Comparison of ENCODE assay signal across 14 cellular contexts in the genomic region with DNA sequence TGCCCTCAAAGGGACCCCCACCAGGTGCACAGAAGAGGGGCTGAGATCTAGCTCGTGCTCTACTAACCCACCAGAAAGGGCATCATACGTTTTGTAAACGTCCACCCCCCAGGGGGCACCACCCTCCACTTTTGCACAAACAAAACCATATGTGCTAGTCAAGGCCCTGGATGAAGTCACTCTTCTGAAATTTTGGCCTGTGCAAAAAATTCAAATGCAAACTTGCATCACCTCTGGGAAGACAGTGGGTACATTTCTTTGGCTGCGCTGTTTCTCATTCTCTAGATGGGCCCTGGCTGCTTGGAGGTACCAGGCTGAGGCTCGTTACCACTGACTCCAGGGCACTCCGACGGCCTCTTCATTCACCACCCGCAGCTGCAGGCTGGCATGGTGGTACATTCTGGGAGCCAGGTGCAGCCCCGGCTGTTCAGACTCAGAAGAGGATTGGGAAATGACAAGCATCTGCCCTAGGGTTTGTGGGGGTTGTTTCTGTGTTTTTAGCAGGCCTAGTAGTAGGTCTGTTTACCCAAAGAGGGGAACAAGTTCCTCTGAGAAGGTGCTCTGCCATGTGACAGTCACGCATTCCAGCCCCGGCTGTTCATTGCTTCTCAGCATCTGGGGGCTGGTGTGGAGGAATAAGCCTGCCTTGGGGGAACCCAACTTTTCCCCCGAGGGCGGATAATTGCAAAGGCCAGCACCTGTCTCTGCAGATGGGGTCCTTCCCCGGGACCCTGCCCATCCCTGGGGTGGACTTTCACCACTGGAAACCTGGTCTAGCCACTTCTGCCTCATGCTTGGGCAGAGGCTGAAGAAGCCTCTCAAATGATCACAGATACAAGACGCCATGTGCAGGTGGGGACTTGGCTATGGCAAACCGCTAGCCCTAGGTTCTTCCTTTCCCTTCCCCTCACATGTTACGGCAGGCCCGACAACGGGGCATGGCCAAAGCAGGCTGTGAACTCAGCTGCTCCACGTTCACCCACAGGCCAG.
DNase-seq lines count a peak whose midpoint lies in the region; ATAC-seq lines count a peak whose summit lies in the region.
"Had no signal": no experiment of that assay in that cellular context is flagged by ENCODE, and none has a peak within 500 bp of the region (broad histone marks: within the 10 kb centered on the region; RNA-seq: fewer than 3 reads in every experiment).

No MANE protein-coding gene starts in this region.

- H3K4me1 Mint-ChIP-seq in activated T-cell treated with anti-CD3 and anti-CD28 coated beads, Interleukin-2, amount 50 U/mL, for 4 hours (ENCODE audit: low read depth) = no peaks in the 10 kb centered on the region

- no peak overlapping the region for H3K4me3 Mint-ChIP-seq in activated T-cell treated with anti-CD3 and anti-CD28 coated beads, Interleukin-2, amount 50 U/mL, for 4 hours
- H3K4me3 Mint-ChIP-seq: nephron had no signal

- H3K4me1 ChIP-seq in adipocyte (ENCODE audit: control insufficient read depth, insufficient read depth, low read length) = peaks cover 21% of the 10 kb centered on the region
- H3K4me1 ChIP-seq: upper lobe of left lung had no signal

- peaks cover 9% of the 10 kb centered on the region for H3K9me3 Mint-ChIP-seq in activated T-cell treated with anti-CD3 and anti-CD28 coated beads, Interleukin-2, amount 50 U/mL, for 4 hours

- ATAC-seq in activated T-cell treated with anti-CD3 and anti-CD28 coated beads, Interleukin-2, amount 50 U/mL, for 4 hours = no peak
- ATAC-seq: body of pancreas had no signal

- H3K36me3 Mint-ChIP-seq in activated T-cell treated with anti-CD3 and anti-CD28 coated beads, Interleukin-2, amount 50 U/mL, for 4 hours (ENCODE audit: insufficient read depth) = peaks cover 5% of the 10 kb centered on the region

- no peaks in the 10 kb centered on the region for H3K27me3 ChIP-seq in adipocyte (replicated peaks; ENCODE audit: control insufficient read depth, insufficient read depth, low read length)
- H3K27me3 ChIP-seq: body of pancreas, upper lobe of left lung had no signal

- H3K27me3 Mint-ChIP-seq in activated T-cell treated with anti-CD3 and anti-CD28 coated beads, Interleukin-2, amount 50 U/mL, for 4 hours (ENCODE audit: low read depth) = no peaks in the 10 kb centered on the region

- no peaks in the 10 kb centered on the region for H3K9me3 ChIP-seq in adipocyte (ENCODE audit: control insufficient read depth, low read length)
- H3K9me3 ChIP-seq: body of pancreas had no signal

- peak overlapping the region; percentile 63 for H3K4me3 ChIP-seq in adipocyte (ENCODE audit: low read length)
- H3K4me3 ChIP-seq: body of pancreas, upper lobe of left lung had no signal

- peak overlapping the region; percentile 55 for H3K9ac ChIP-seq in adipocyte (ENCODE audit: low read length)

- H3K36me3 ChIP-seq in adipocyte (ENCODE audit: control insufficient read depth, insufficient read depth, low read length, severe bottlenecking) = no peaks in the 10 kb centered on the region
- H3K36me3 ChIP-seq: upper lobe of left lung had no signal

- DNase-seq in activated CD8-positive, alpha-beta memory T cell treated with anti-CD3 and anti-CD28 coated beads for 24 hours = peak; percentile 46
- DNase-seq in activated CD8-positive, alpha-beta memory T cell treated with anti-CD3 and anti-CD28 coated beads, Interleukin-2, amount 50 U/mL, for 48 hours = no peak
- peak; percentile 88 for DNase-seq in adipocyte (ENCODE audit: low read depth)
- DNase-seq in glomerular visceral epithelial cell (ENCODE audit: extremely low spot score) = peak; percentile 16
- DNase-seq in ureter (ENCODE audit: low spot score) = peak; percentile 35
- DNase-seq in effector CD8-positive, alpha-beta T cell (lab: John Stamatoyannopoulos, UW) = no peak
- no peak for DNase-seq in activated T-cell treated with anti-CD3 and anti-CD28 coated beads, Interleukin-2, amount 50 U/mL, for 4 hours
- DNase-seq in NCI-H1092 (lab: John Stamatoyannopoulos, UW) = no peak
- DNase-seq: activated CD4-positive, alpha-beta T cell treated with anti-CD3 and anti-CD28 coated beads, Interleukin-2, amount 50 U/mL, for 1 hour; body of pancreas; RPMI8226; stimulated activated CD4-positive, alpha-beta T cell treated with anti-CD3 and anti-CD28 coated beads, Interleukin-4, amount 100 ng/mL, for 24 hours had no signal

Comparison
In these comparisons a context has a peak if more than half of its experiments do, and no peak if none do; other contexts are left out.
1. DNase-seq: peak in activated CD8-positive, alpha-beta memory T cell treated with anti-CD3 and anti-CD28 coated beads for 24 hours (single experiment), adipocyte (single experiment), glomerular visceral epithelial cell (single experiment) and ureter (single experiment); none in activated CD8-positive, alpha-beta memory T cell treated with anti-CD3 and anti-CD28 coated beads, Interleukin-2, amount 50 U/mL, for 48 hours (single experiment), effector CD8-positive, alpha-beta T cell (single experiment), activated T-cell treated with anti-CD3 and anti-CD28 coated beads, Interleukin-2, amount 50 U/mL, for 4 hours (single experiment) and NCI-H1092 (single experiment).